1 cellular context compared by ENCODE assay signal in genomic region chr1:155139895-155140629, GRCh38.
TF ChIP-seq lines count a peak whose summit lies in the region.

DPM3 (minus strand) TSS chr1:155140531; CDS start chr1:155140240, 291 bp downstream.

TF ChIP-seq in K562, 482 proteins besides CTCF, POLR2A, EP300 and RAD21 (continued from another document and continues in another):
- TF ChIP-seq CHD7 (IDR thresholded peaks at IDR 0.05; ENCODE audit: low read depth, low read length) (no peak), USF1 (CRISPR knock-in tag; IDR thresholded peaks at IDR 0.05) (peak; percentile 4; the same call in 1 of the 2 replicates), PYGO2 (tag; IDR thresholded peaks at IDR 0.05) (no peak), MAFK (IDR thresholded peaks at IDR 0.05; ENCODE audit: low read length) (no peak), HDAC3 (IDR thresholded peaks at IDR 0.05; ENCODE audit: borderline replicate concordance, partially characterized antibody) (no peak), ETS2 (tag; IDR thresholded peaks at IDR 0.05; ENCODE audit: borderline replicate concordance, poor library complexity, severe bottlenecking) (no peak), ZNF778 (CRISPR knock-in tag; IDR thresholded peaks at IDR 0.05) (no peak), TAL1 (IDR thresholded peaks at IDR 0.05) (no peak), ZKSCAN8 (CRISPR knock-in tag; IDR thresholded peaks at IDR 0.05) (no peak), PTRF (tag; IDR thresholded peaks at IDR 0.05) (no peak), E2F6 (IDR thresholded peaks at IDR 0.05; ENCODE audit: borderline replicate concordance in 1 of 2, extremely low read depth in 1 of 2, insufficient read depth in 1 of 2, insufficient read length in 1 of 2, low read depth in 1 of 2, low read length in 1 of 2, poor library complexity in 1 of 2, severe bottlenecking in 1 of 2) (peak in 1 of 2 experiments; percentile 42), ZNF407 (IDR thresholded peaks at IDR 0.05; ENCODE audit: low read depth) (peak; percentile 39; the same call in 1 of the 2 replicates), ID3 (CRISPR knock-in tag; IDR thresholded peaks at IDR 0.05) (no peak), ID3 (tag; IDR thresholded peaks at IDR 0.05) (peak; percentile 63; the same call in 1 of the 2 replicates), NUFIP1 (IDR thresholded peaks at IDR 0.05; ENCODE audit: partially characterized antibody) (no peak), MCM3 (IDR thresholded peaks at IDR 0.05) (no peak), HES1 (IDR thresholded peaks at IDR 0.05; ENCODE audit: low read depth) (no peak), ZNF512 (tag; IDR thresholded peaks at IDR 0.05) (no peak), SMARCB1 (IDR thresholded peaks at IDR 0.05; ENCODE audit: insufficient read length, low read depth) (no peak), XRCC3 (IDR thresholded peaks at IDR 0.05) (no peak), FOXO4 (CRISPR knock-in tag; IDR thresholded peaks at IDR 0.05) (no peak), MTF1 (CRISPR knock-in tag; IDR thresholded peaks at IDR 0.05; ENCODE audit: borderline replicate concordance) (no peak), MEF2D (tag; conservative IDR thresholded peaks at IDR 0.05; ENCODE audit: low read depth) (no peak), ZNF217 (CRISPR knock-in tag; IDR thresholded peaks at IDR 0.05) (no peak), SMAD1 (IDR thresholded peaks at IDR 0.05; ENCODE audit: low read depth, low read length, partially characterized antibody) (peak; percentile 63), SAFB (IDR thresholded peaks at IDR 0.05; ENCODE audit: borderline replicate concordance, low read depth, low read length) (no peak), ZBTB8A (IDR thresholded peaks at IDR 0.05; ENCODE audit: partially characterized antibody) (no peak), RNF2 (IDR thresholded peaks at IDR 0.05) (no peak)
